In the genomic region with DNA sequence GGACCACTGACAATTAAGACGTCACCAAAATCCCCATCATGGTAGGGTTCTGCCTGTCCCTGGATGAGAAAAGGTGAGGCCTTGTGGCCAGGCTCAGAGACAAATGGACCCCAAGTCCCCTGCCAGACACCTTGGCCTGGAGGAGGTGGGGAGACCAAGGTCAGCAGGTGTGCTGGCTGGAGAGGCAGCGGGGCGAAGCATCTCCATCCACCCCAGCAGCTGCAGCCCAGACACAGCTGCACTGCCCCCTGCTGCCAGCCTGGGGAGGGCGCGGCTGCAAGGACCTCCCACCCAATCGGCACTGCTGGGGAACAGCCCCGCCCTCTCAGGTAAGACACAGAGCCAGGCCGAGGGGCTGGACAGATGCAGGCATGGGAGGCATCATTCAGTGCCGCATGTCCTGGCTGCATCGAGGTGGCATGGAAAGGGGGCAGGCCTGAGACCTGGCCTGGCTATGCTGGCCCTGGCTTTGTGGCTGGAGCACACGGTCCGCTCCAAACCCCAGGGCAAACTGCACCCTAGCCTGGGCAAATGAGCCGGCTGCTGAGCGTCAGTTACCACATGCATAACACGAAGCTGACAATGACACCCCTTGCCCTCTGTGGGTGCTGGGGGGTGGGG, we compare ENCODE assay signal across 8 cellular contexts. TPM values are rescaled to one million over a fixed set of nuclear protein-coding genes. Genes with fewer than 3 reads are reported as not detected.
DNase-seq lines count a peak whose midpoint lies in the region; ATAC-seq, FAIRE-seq and TF ChIP-seq lines count a peak whose summit lies in the region.

No MANE protein-coding gene starts in this region.

- no peak overlapping the region for H3K4me3 Mint-ChIP-seq in CD4-positive, CD25-positive, alpha-beta regulatory T cell

- H3K27me3 Mint-ChIP-seq in CD4-positive, CD25-positive, alpha-beta regulatory T cell = peaks cover 11% of the 10 kb centered on the region

- POLR2A ChIA-PET in HEK293 (lab: Yijun Ruan, JAX) = interaction anchor here (0.6 to 1.9 kb wide), 3 partner anchors 12 to 49 kb away, joined by 4 to 8 read pairs (median 4); partner anchors contain the start of gene MFNG

- H3K4me1 Mint-ChIP-seq in CD4-positive, CD25-positive, alpha-beta regulatory T cell = peaks cover 0 to 34% (median 9%) of the 10 kb centered on the region in 4 donors

- TF ChIP-seq CTCF in HEK293 (tag by site-specific recombination; IDR thresholded peaks at IDR 0.05) (peak; percentile 84), VCaP (conservative IDR thresholded peaks at IDR 0.05) (peak; percentile 59), bronchial epithelial cell (IDR thresholded peaks at IDR 0.05; ENCODE audit: insufficient read depth, low read length, severe bottlenecking) (peak; percentile 32), tibial artery (IDR thresholded peaks at IDR 0.05) (no peak)

- H2AFZ ChIP-seq in neuronal stem cell (ENCODE audit: low read length) = no peak overlapping the region

- H3K9me3 Mint-ChIP-seq in CD4-positive, CD25-positive, alpha-beta regulatory T cell = no peaks in the 10 kb centered on the region

- FAIRE-seq in bronchial epithelial cell (lab: Jason Lieb, UNC) = no peak

- no peak overlapping the region for H2AK5ac ChIP-seq in neuronal stem cell (ENCODE audit: low read depth, low read length)

- no peak overlapping the region for H4K91ac ChIP-seq in neuronal stem cell (ENCODE audit: low read depth, low read length, poor library complexity)

- no peak overlapping the region for H2BK5ac ChIP-seq in neuronal stem cell (ENCODE audit: low read length)

- intact Hi-C loops in tibial artery (cut with DNase I; ENCODE audit: low total_unique reads) = no loop called here

- no peaks in the 10 kb centered on the region for H3K36me3 Mint-ChIP-seq in CD4-positive, CD25-positive, alpha-beta regulatory T cell

- no peak overlapping the region for H3K14ac ChIP-seq in neuronal stem cell (ENCODE audit: low read length)

- H3K4ac ChIP-seq in neuronal stem cell (ENCODE audit: low read length) = no peak overlapping the region

- H3K36me3 ChIP-seq in CD4-positive, CD25-positive, alpha-beta regulatory T cell (ENCODE audit: control insufficient read depth, insufficient read depth, low read length) = no peaks in the 10 kb centered on the region
- H3K36me3 ChIP-seq in HEK293 (ENCODE audit: control insufficient read depth in 2 of 2, insufficient read depth in 1 of 2, low read length in 2 of 2) = peaks cover 0 to 74% of the 10 kb centered on the region in 2 experiments; a peak in 2 of 3 replicates
- peaks cover 38% of the 10 kb centered on the region for H3K36me3 ChIP-seq in bronchial epithelial cell (ENCODE audit: control insufficient read depth, insufficient read depth, low read length)
- peaks cover 0 to 43% of the 10 kb centered on the region in 2 donors for H3K36me3 ChIP-seq in neuronal stem cell (replicated peaks in 1 of 2; ENCODE audit: control insufficient read depth in 2 of 2, insufficient read depth in 2 of 2, low read length in 2 of 2)
- no peaks in the 10 kb centered on the region for H3K36me3 ChIP-seq in tibial artery

- no peak overlapping the region for H4K8ac ChIP-seq in neuronal stem cell (ENCODE audit: low read depth, low read length)

- H3K4me1 ChIP-seq in CD4-positive, CD25-positive, alpha-beta regulatory T cell (ENCODE audit: control insufficient read depth, insufficient read depth, low read length, poor library complexity, severe bottlenecking) = peaks cover 4% of the 10 kb centered on the region
- H3K4me1 ChIP-seq in HEK293 (ENCODE audit: control insufficient read depth, insufficient read depth, low read length) = no peaks in the 10 kb centered on the region
- peaks cover 15 to 16% of the 10 kb centered on the region in 2 donors for H3K4me1 ChIP-seq in neuronal stem cell (ENCODE audit: control insufficient read depth in 2 of 2, insufficient read depth in 1 of 2, low read depth in 1 of 2, low read length in 2 of 2)
- H3K4me1 ChIP-seq in tibial artery = peaks cover 0 to 17% (median 9%) of the 10 kb centered on the region in 4 donors

- H2BK12ac ChIP-seq in neuronal stem cell (ENCODE audit: low read length) = no peak overlapping the region

- no peak overlapping the region for H3K27ac ChIP-seq in CD4-positive, CD25-positive, alpha-beta regulatory T cell (ENCODE audit: insufficient read depth, low read length, poor library complexity, severe bottlenecking)
- H3K27ac ChIP-seq in HEK293 (ENCODE audit: extremely low read depth, low read depth, low read length) = no peak overlapping the region
- H3K27ac ChIP-seq in VCaP = no peak overlapping the region
- H3K27ac ChIP-seq in neuronal stem cell (replicated peaks; ENCODE audit: low read length) = no peak overlapping the region
- H3K27ac ChIP-seq in tibial artery = no peak overlapping the region

- H2BK120ac ChIP-seq in neuronal stem cell (ENCODE audit: low read depth, low read length) = no peak overlapping the region

- no peak overlapping the region for H2BK15ac ChIP-seq in neuronal stem cell (ENCODE audit: low read length)

- H3K4me2 ChIP-seq in neuronal stem cell (ENCODE audit: insufficient read depth, low read length, poor library complexity, severe bottlenecking) = no peak overlapping the region

- H3K9ac ChIP-seq in neuronal stem cell (ENCODE audit: low read depth, low read length, poor library complexity) = no peak overlapping the region

- ATAC-seq in CD4-positive, CD25-positive, alpha-beta regulatory T cell (ENCODE audit: low read depth in 2 of 2) = peak; percentile 82 to 85
- ATAC-seq in HG03097 (IDR thresholded peaks at IDR 0.05; ENCODE audit: low FRiP score, unreplicated experiment) (no peak), GM18498 (IDR thresholded peaks at IDR 0.05; ENCODE audit: unreplicated experiment) (no peak)

- H3K27me3 ChIP-seq in CD4-positive, CD25-positive, alpha-beta regulatory T cell (ENCODE audit: control insufficient read depth, insufficient read depth, low read length) = no peaks in the 10 kb centered on the region
- no peaks in the 10 kb centered on the region for H3K27me3 ChIP-seq in bronchial epithelial cell (ENCODE audit: control insufficient read depth, insufficient read depth, low read length)
- no peaks in the 10 kb centered on the region for H3K27me3 ChIP-seq in neuronal stem cell (ENCODE audit: control insufficient read depth in 3 of 3, insufficient read depth in 3 of 3, low read depth in 1 of 3, low read length in 3 of 3)
- H3K27me3 ChIP-seq in tibial artery = peaks cover 0 to 45% of the 10 kb centered on the region in 2 donors

- H3K18ac ChIP-seq in neuronal stem cell (ENCODE audit: low read length) = peak overlapping the region; percentile 75

- H3K27ac Mint-ChIP-seq in CD4-positive, CD25-positive, alpha-beta regulatory T cell = no peak overlapping the region

- CTCF ChIA-PET in HEK293 (lab: Yijun Ruan, JAX) = interaction anchor here (0.7 to 12.9 kb wide), 21 partner anchors 9 to 1209 kb away, joined by 3 to 115 read pairs (median 4); partner anchors contain the start of gene MFNG

- DNase-seq in CD4-positive, CD25-positive, alpha-beta regulatory T cell = peak; percentile 56 to 73 (median 71)
- DNase-seq in bronchial epithelial cell (ENCODE audit: low read depth) = no peak
- peak; percentile 48 for DNase-seq in neuronal stem cell (ENCODE audit: low spot score)
- DNase-seq in tibial artery = no peak

- H3K9me3 ChIP-seq in CD4-positive, CD25-positive, alpha-beta regulatory T cell (ENCODE audit: control insufficient read depth in 2 of 2, low read length in 2 of 2) = no peaks in the 10 kb centered on the region
- no peaks in the 10 kb centered on the region for H3K9me3 ChIP-seq in HEK293 (ENCODE audit: control insufficient read depth, insufficient read depth, low read depth, low read length)
- H3K9me3 ChIP-seq in neuronal stem cell (replicated peaks in 1 of 2; ENCODE audit: control insufficient read depth in 2 of 2, insufficient read depth in 1 of 2, low read depth in 1 of 2, low read length in 2 of 2) = no peaks in the 10 kb centered on the region
- no peaks in the 10 kb centered on the region for H3K9me3 ChIP-seq in tibial artery

- no peak overlapping the region for H3K4me3 ChIP-seq in CD4-positive, CD25-positive, alpha-beta regulatory T cell (ENCODE audit: low read depth, low read length)
- no peak overlapping the region for H3K4me3 ChIP-seq in HEK293 (ENCODE audit: low read depth, low read length)
- H3K4me3 ChIP-seq in bronchial epithelial cell (ENCODE audit: low read depth, low read length) = no peak overlapping the region
- no peak overlapping the region for H3K4me3 ChIP-seq in neuronal stem cell (ENCODE audit: low read length in 2 of 2)
- H3K4me3 ChIP-seq in tibial artery = no peak overlapping the region

- H3K23ac ChIP-seq in neuronal stem cell (ENCODE audit: low read depth, low read length, poor library complexity) = no peak overlapping the region

- H3K79me1 ChIP-seq in neuronal stem cell (ENCODE audit: low read depth, low read length) = no peaks in the 10 kb centered on the region

- no CpG with 5 or more reads among the region's 15 CpGs for WGBS in neuronal stem cell (ENCODE audit: extremely low coverage in 2 of 2, insufficient read length in 2 of 2, insufficient replicate concordance in 1 of 2), 2 donors

TF ChIP-seq in HEK293, 187 proteins besides CTCF, POLR2A, EP300 and RAD21 (continues in another document):
- TF ChIP-seq, protein P1, sequence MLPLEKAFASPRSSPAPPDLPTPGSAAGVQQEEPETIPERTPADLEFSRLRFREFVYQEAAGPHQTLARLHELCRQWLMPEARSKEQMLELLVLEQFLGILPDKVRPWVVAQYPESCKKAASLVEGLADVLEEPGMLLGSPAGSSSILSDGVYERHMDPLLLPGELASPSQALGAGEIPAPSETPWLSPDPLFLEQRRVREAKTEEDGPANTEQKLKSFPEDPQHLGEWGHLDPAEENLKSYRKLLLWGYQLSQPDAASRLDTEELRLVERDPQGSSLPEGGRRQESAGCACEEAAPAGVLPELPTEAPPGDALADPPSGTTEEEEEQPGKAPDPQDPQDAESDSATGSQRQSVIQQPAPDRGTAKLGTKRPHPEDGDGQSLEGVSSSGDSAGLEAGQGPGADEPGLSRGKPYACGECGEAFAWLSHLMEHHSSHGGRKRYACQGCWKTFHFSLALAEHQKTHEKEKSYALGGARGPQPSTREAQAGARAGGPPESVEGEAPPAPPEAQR (tag by site-specific recombination; IDR thresholded peaks at IDR 0.05) = no peak
- TF ChIP-seq KLF1 (tag by site-specific recombination; IDR thresholded peaks at IDR 0.05) (peak; percentile 74), ZBTB17 (tag by site-specific recombination; IDR thresholded peaks at IDR 0.05) (no peak), ZEB2 (tag by site-specific recombination; IDR thresholded peaks at IDR 0.05) (0 out of 2 replicates have a peak, but pooled peaks have one; percentile 38), GLIS2 (tag by site-specific recombination; IDR thresholded peaks at IDR 0.05) (peak; percentile 48; the same call in 1 of the 2 replicates)

RNA-seq across cellular contexts. Expression of gene MFNG, which starts 12.2 kb away (rescaled TPM):
- total RNA-seq in CD4-positive, CD25-positive, alpha-beta regulatory T cell = 148 TPM
- 100 to 1,000 TPM; 323 to 340 (median 327) TPM for polyA plus RNA-seq in CD4-positive, CD25-positive, alpha-beta regulatory T cell
- 0.26 and 1.3 TPM in 2 replicates for total RNA-seq in bronchial epithelial cell
- polyA plus RNA-seq in neuronal stem cell (2013, experiment 1 of 2) = 10.5 TPM
- 8.0 TPM for polyA plus RNA-seq in neuronal stem cell (2013, experiment 2 of 2)

RNA-seq across cellular contexts. Expression of gene CARD10, which starts 20.8 kb away (rescaled TPM):
- not detected for total RNA-seq in CD4-positive, CD25-positive, alpha-beta regulatory T cell
- not detected for polyA plus RNA-seq in CD4-positive, CD25-positive, alpha-beta regulatory T cell
- 8.1 and 14.2 TPM in 2 replicates for total RNA-seq in bronchial epithelial cell
- 4.2 TPM for polyA plus RNA-seq in neuronal stem cell (2013, experiment 1 of 2)
- 4.3 TPM for polyA plus RNA-seq in neuronal stem cell (2013, experiment 2 of 2)

Comparison
In these comparisons a context has a peak if more than half of its experiments do, and no peak if none do; other contexts are left out.
1. ATAC-seq: peak in CD4-positive, CD25-positive, alpha-beta regulatory T cell (2 of 2); none in HG03097 (single experiment) and GM18498 (single experiment).
2. DNase-seq: peak in CD4-positive, CD25-positive, alpha-beta regulatory T cell (3 of 3) and neuronal stem cell (single experiment); none in bronchial epithelial cell (single experiment) and tibial artery (0 of 2).
3. CTCF ChIP-seq: peak in HEK293 (single experiment), VCaP (single experiment) and bronchial epithelial cell (single experiment); none in tibial artery (0 of 2).
4. RNA of gene MFNG, which starts 12.2 kb away (total RNA-seq): 148 TPM in CD4-positive, CD25-positive, alpha-beta regulatory T cell (single experiment); 0.26 to 1.3 TPM in bronchial epithelial cell; every median in the first group is over 10 times any median in the second.